ENCODE assay signal across 8 cellular contexts in the genomic region with DNA sequence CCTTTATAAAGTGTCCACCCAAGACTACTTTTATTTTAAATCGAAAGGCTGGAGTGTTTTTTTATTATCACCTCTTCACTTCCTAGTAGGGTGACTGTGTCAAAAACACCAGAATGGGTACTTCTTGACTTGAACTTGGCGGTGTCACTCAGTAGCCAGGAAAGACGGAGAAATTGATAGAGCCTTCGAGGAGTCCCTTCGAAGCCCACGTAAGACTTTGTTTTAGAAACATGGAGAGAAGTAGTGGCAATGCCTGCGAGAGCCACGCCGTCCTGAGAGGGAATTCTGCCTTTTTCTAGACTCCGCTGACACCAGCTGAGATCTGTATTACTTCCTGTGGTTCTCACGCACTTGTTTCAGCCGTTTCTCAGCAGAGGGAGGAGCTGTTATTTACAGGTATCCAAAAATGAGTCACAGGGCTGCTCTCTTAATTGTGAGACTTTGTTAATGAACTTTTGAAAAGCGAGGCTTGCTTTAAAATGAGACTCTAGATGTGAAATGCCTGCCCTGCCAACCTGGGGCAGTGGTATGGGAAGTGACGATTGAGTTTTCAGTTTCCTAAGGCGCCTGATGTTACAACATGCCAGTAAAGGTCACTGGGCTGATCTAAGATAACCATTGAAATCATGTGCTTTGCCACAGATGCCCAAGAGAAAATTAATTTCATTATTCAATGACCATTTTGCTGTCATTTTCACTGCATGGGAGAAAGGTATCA. TPM values are rescaled to one million over a fixed set of nuclear protein-coding genes. Genes with fewer than 3 reads are reported as not detected.
A peak's percentile ranks its signal among the peaks of the same experiment; 100 is the strongest.
DNase-seq lines count a peak whose midpoint lies in the region; ATAC-seq and TF ChIP-seq lines count a peak whose summit lies in the region.

No MANE protein-coding gene starts in this region.

- TF ChIP-seq POLR2A in suprapubic skin (IDR thresholded peaks at IDR 0.05) = peak in 1 of 2 donors; percentile 47

- no peaks in the 10 kb centered on the region for H3K36me3 Mint-ChIP-seq in endothelial cell (ENCODE audit: low read depth, unreplicated experiment)
- H3K36me3 Mint-ChIP-seq in nephron (ENCODE audit: low read depth) = no peaks in the 10 kb centered on the region

- peaks cover 6% of the 10 kb centered on the region for H3K4me1 Mint-ChIP-seq in endothelial cell (ENCODE audit: unreplicated experiment)
- H3K4me1 Mint-ChIP-seq in nephron = peaks cover 9% of the 10 kb centered on the region

- peak; percentile 52 for ATAC-seq in GM21737 (IDR thresholded peaks at IDR 0.05; ENCODE audit: unreplicated experiment)

- no peak for TF ChIP-seq CTCF in endothelial cell (IDR thresholded peaks at IDR 0.05; ENCODE audit: unreplicated experiment)
- no peak for TF ChIP-seq CTCF in nephron (IDR thresholded peaks at IDR 0.05; ENCODE audit: unreplicated experiment in 3 of 3)
- TF ChIP-seq CTCF in suprapubic skin (IDR thresholded peaks at IDR 0.05) = no peak

- H3K4me1 ChIP-seq in suprapubic skin = peaks cover 23% of the 10 kb centered on the region

- peak overlapping the region; percentile 77 for H3K27ac ChIP-seq in suprapubic skin

- no peaks in the 10 kb centered on the region for H3K27me3 ChIP-seq in suprapubic skin

- no peaks in the 10 kb centered on the region for H3K9me3 ChIP-seq in suprapubic skin

- DNase-seq in EL = peak; percentile 23
- peak; percentile 7 for DNase-seq in LoVo (ENCODE audit: low spot score)
- DNase-seq in activated CD4-positive, alpha-beta T cell treated with anti-CD3 and anti-CD28 coated beads, Interleukin-2, amount 50 U/mL, for 4 hours = peak; percentile 52 to 54
- DNase-seq in endothelial cell (ENCODE audit: low spot score) = peak; percentile 7
- DNase-seq in suprapubic skin (ENCODE audit: low spot score in 2 of 2) = no peak
- no peak for DNase-seq in NCI-H2107 treated with DMSO at 0.1 percent for 48 hours (lab: John Stamatoyannopoulos, UW; ENCODE audit: unreplicated experiment)

- H3K27ac Mint-ChIP-seq in endothelial cell (ENCODE audit: unreplicated experiment) (no peak overlapping the region), nephron (no peak overlapping the region)

- WGBS in suprapubic skin = 12% methylated on average over 13 of the region's 15 CpGs

- H3K4me3 Mint-ChIP-seq in endothelial cell (ENCODE audit: unreplicated experiment) = peak overlapping the region; percentile 84
- H3K4me3 Mint-ChIP-seq in nephron = peak overlapping the region; percentile 81 to 90 (median 89)

- H3K36me3 ChIP-seq in suprapubic skin = no peaks in the 10 kb centered on the region

- H3K9me3 Mint-ChIP-seq in endothelial cell (ENCODE audit: unreplicated experiment) = no peaks in the 10 kb centered on the region
- no peaks in the 10 kb centered on the region for H3K9me3 Mint-ChIP-seq in nephron

- TF ChIP-seq EP300 in suprapubic skin (IDR thresholded peaks at IDR 0.05) = no peak

- H3K4me3 ChIP-seq in suprapubic skin = peak overlapping the region; percentile 90

- H3K27me3 Mint-ChIP-seq in endothelial cell (ENCODE audit: unreplicated experiment) (peaks cover 6% of the 10 kb centered on the region), nephron (ENCODE audit: low read depth) (peaks cover 78% of the 10 kb centered on the region)

RNA-seq across cellular contexts. Expression of a gene that starts 0.9 kb away (rescaled TPM):
- total RNA-seq in endothelial cell (ENCODE audit: unreplicated experiment) (not detected), suprapubic skin (10 to 100 TPM; 12.4 to 28.2 (median 17.3) TPM)

RNA-seq across cellular contexts. Expression of a gene that starts 55.8 kb away (rescaled TPM):
- total RNA-seq in endothelial cell (ENCODE audit: unreplicated experiment) (113 TPM), suprapubic skin (100 to 1,000 TPM; 111 to 218 (median 173) TPM)

Comparison
In these comparisons a context has a peak if more than half of its experiments do, and no peak if none do; other contexts are left out.
1. DNase-seq: peak in EL (single experiment), LoVo (single experiment), activated CD4-positive, alpha-beta T cell treated with anti-CD3 and anti-CD28 coated beads, Interleukin-2, amount 50 U/mL, for 4 hours (2 of 2) and endothelial cell (single experiment); none in suprapubic skin (0 of 2) and NCI-H2107 treated with DMSO at 0.1 percent for 48 hours (single experiment).
2. RNA of a gene that starts 0.9 kb away (total RNA-seq): 12.4 to 28.2 TPM in suprapubic skin; not detected in endothelial cell (single experiment); every median in the first group is over 10 times any median in the second.